ENCODE assay signal across 13 cellular contexts in the genomic region with DNA sequence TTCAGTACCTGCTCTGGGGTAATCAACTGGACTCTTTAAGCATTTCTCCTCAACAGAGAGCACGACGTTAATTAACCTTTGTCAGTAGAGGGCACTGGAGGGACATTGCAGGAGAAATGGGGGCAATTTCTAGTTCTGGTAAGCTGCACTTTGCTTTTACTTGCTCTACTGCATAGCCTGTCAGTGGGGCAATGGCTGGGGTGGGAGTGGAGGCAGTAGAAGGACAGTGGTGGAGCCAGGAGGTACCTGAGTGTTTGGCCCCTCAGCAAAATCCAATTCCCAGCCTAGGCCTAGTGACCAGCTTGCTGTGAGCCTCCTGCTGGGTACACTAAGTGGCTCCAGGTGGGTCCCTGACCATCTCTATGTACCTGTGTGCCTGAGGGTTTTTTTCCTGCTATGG. TPM values are rescaled to one million over a fixed set of nuclear protein-coding genes. Genes with fewer than 3 reads are reported as not detected.
DNase-seq lines count a peak whose midpoint lies in the region; ATAC-seq and TF ChIP-seq lines count a peak whose summit lies in the region.
"Had no signal": no experiment of that assay in that cellular context is flagged by ENCODE, and none has a peak within 500 bp of the region (broad histone marks: within the 10 kb centered on the region; RNA-seq: fewer than 3 reads in every experiment).

No MANE protein-coding gene starts in this region.

- H3K4me2 ChIP-seq in IMR-90 (ENCODE audit: low read depth, low read length) (no peak overlapping the region), SK-N-SH (no peak overlapping the region), mesendoderm (ENCODE audit: low read length) (no peak overlapping the region)
- H3K4me2 ChIP-seq: BLaER1 had no signal

- H2AK5ac ChIP-seq in IMR-90 (ENCODE audit: low read depth, low read length) (no peak overlapping the region), mesendoderm (ENCODE audit: low read length) (no peak overlapping the region)

- DNase-seq in activated CD4-positive, alpha-beta T cell treated with anti-CD3 and anti-CD28 coated beads for 36 hours = peak; percentile 17
- no peak for DNase-seq in activated CD4-positive, alpha-beta T cell treated with anti-CD3 and anti-CD28 coated beads for 1 hour
- DNase-seq in IMR-90 = no peak
- no peak for DNase-seq in SK-N-SH
- peak; percentile 72 for DNase-seq in mesendoderm
- DNase-seq: effector CD4-positive, alpha-beta T cell had no signal

- no peak overlapping the region for H2BK120ac ChIP-seq in IMR-90 (ENCODE audit: low read depth, low read length)
- no peak overlapping the region for H2BK120ac ChIP-seq in mesendoderm (ENCODE audit: low read depth, low read length)

- no TSS peak for BruUV-seq in IMR-90 (replicated peaks; lab: Mats Ljungman, UMichigan)

- no peak overlapping the region for H3K18ac ChIP-seq in IMR-90 (ENCODE audit: low read depth, low read length)
- H3K18ac ChIP-seq in mesendoderm (ENCODE audit: low read length) = no peak overlapping the region

- no peaks in the 10 kb centered on the region for H3K79me2 ChIP-seq in SK-N-SH (ENCODE audit: insufficient read depth)
- no peaks in the 10 kb centered on the region for H3K79me2 ChIP-seq in mesendoderm (ENCODE audit: control insufficient read depth, insufficient read depth, low read length)

- H3K9me3 Mint-ChIP-seq in activated CD4-positive, alpha-beta T cell treated with anti-CD3 and anti-CD28 coated beads for 36 hours (ENCODE audit: low read depth) = no peaks in the 10 kb centered on the region
- H3K9me3 Mint-ChIP-seq: activated T-helper 17 cell treated with anti-CD3 and anti-CD28 coated beads, Interleukin-2, amount 50 U/mL, for 72 hours had no signal

- intact Hi-C loops in activated CD4-positive, alpha-beta T cell treated with anti-CD3 and anti-CD28 coated beads for 36 hours (cut with DNase I, micrococcal nuclease) = loop anchor here (1.0 kb wide), 1 partner anchor 79 kb away; no protein-coding TSS in a partner anchor
- intact Hi-C loops in IMR-90 (cut with micrococcal nuclease) = no loop called here

- H3F3A ChIP-seq in SK-N-SH (replicated peaks; ENCODE audit: insufficient read depth) = no peaks in the 10 kb centered on the region

- CTCF ChIA-PET in activated CD4-positive, alpha-beta T cell treated with anti-CD3 and anti-CD28 coated beads for 36 hours (lab: Charles Lee) = interaction anchor here (0.7 to 2.3 kb wide), 5 partner anchors 11 to 79 kb away, joined by 3 to 16 read pairs (median 3); a partner anchor contains a TSS
- CTCF ChIA-PET in IMR-90 (lab: Yijun Ruan, JAX) (no interaction called here), SK-N-SH (lab: Yijun Ruan, JAX) (interaction anchor here (0.6 to 4.8 kb wide), 6 partner anchors 8 to 164 kb away, joined by 3 to 15 read pairs (median 3); a partner anchor contains a TSS)

- H3K27me3 ChIP-seq in IMR-90 (ENCODE audit: control insufficient read depth, insufficient read depth, low read length) = peaks cover 5% of the 10 kb centered on the region
- no peaks in the 10 kb centered on the region; the same call in 1 of the 2 replicates for H3K27me3 ChIP-seq in SK-N-SH (ENCODE audit: insufficient read depth)
- H3K27me3 ChIP-seq in mesendoderm (ENCODE audit: insufficient read depth, low read length, poor library complexity) = no peaks in the 10 kb centered on the region
- H3K27me3 ChIP-seq: BLaER1, neutrophil had no signal

- no peaks in the 10 kb centered on the region for H3K4me1 ChIP-seq in IMR-90 (ENCODE audit: control insufficient read depth, insufficient read depth, low read length)
- H3K4me1 ChIP-seq in SK-N-SH (ENCODE audit: control insufficient read depth in 1 of 2, insufficient read depth in 2 of 2, low read depth in 1 of 2, low read length in 1 of 2) = no peaks in the 10 kb centered on the region
- H3K4me1 ChIP-seq in mesendoderm (ENCODE audit: control insufficient read depth, low read depth, low read length) = no peaks in the 10 kb centered on the region
- H3K4me1 ChIP-seq: BLaER1 had no signal

- H2BK15ac ChIP-seq in IMR-90 (ENCODE audit: low read depth, low read length) = no peak overlapping the region
- H2BK15ac ChIP-seq in mesendoderm (replicated peaks; ENCODE audit: low read depth) = no peak overlapping the region

- no CpG with 5 or more reads among the region's 2 CpGs for WGBS in IMR-90 (ENCODE audit: extremely low coverage in 2 of 2, insufficient read length in 1 of 2), 2 experiments
- WGBS in SK-N-SH (ENCODE audit: low lambda C conversion rate) = 5% methylated on average over 2 of the region's 2 CpGs
- no CpG with 5 or more reads among the region's 2 CpGs for WGBS in mesendoderm (ENCODE audit: extremely low coverage, insufficient coverage, low lambda C conversion rate)

- H3K9me2 ChIP-seq in SK-N-SH = no peaks in the 10 kb centered on the region

- H3K4me3 Mint-ChIP-seq in activated CD4-positive, alpha-beta T cell treated with anti-CD3 and anti-CD28 coated beads for 36 hours = no peak overlapping the region
- H3K4me3 Mint-ChIP-seq: activated T-helper 17 cell treated with anti-CD3 and anti-CD28 coated beads, Interleukin-2, amount 50 U/mL, for 72 hours had no signal

- H3K79me1 ChIP-seq in IMR-90 (ENCODE audit: low read depth in 1 of 2, low read length in 2 of 2) (no peaks in the 10 kb centered on the region), mesendoderm (ENCODE audit: low read length) (no peaks in the 10 kb centered on the region)

- H3K27me3 Mint-ChIP-seq in activated CD4-positive, alpha-beta T cell treated with anti-CD3 and anti-CD28 coated beads for 36 hours = no peaks in the 10 kb centered on the region

- H3K4ac ChIP-seq in IMR-90 (ENCODE audit: low read depth, low read length) = no peak overlapping the region
- no peak overlapping the region for H3K4ac ChIP-seq in mesendoderm (ENCODE audit: low read depth, low read length)

- H3K23ac ChIP-seq in IMR-90 (ENCODE audit: low read depth, low read length) = no peak overlapping the region
- no peak overlapping the region for H3K23ac ChIP-seq in mesendoderm (ENCODE audit: low read length)

- H4K8ac ChIP-seq in IMR-90 (ENCODE audit: low read depth in 2 of 2, low read length in 2 of 2) = no peak overlapping the region
- no peak overlapping the region for H4K8ac ChIP-seq in mesendoderm (ENCODE audit: low read depth, low read length)

- H3K36me3 Mint-ChIP-seq in activated CD4-positive, alpha-beta T cell treated with anti-CD3 and anti-CD28 coated beads for 36 hours (ENCODE audit: low read depth) = no peaks in the 10 kb centered on the region

- no peaks in the 10 kb centered on the region for H3K4me1 Mint-ChIP-seq in activated CD4-positive, alpha-beta T cell treated with anti-CD3 and anti-CD28 coated beads for 36 hours
- H3K4me1 Mint-ChIP-seq: activated T-helper 17 cell treated with anti-CD3 and anti-CD28 coated beads, Interleukin-2, amount 50 U/mL, for 72 hours had no signal

- no peak overlapping the region for H3K27ac ChIP-seq in IMR-90 (ENCODE audit: insufficient read depth, low read length)
- H3K27ac ChIP-seq in SK-N-SH (ENCODE audit: low read depth in 2 of 2, low read length in 1 of 2) = no peak overlapping the region
- no peak overlapping the region for H3K27ac ChIP-seq in mesendoderm (ENCODE audit: low read depth, low read length)
- H3K27ac ChIP-seq: BLaER1, neutrophil had no signal

- no peak overlapping the region for H2AFZ ChIP-seq in IMR-90 (replicated peaks; ENCODE audit: low read length, poor library complexity)
- H2AFZ ChIP-seq in SK-N-SH (ENCODE audit: low read depth) = no peak overlapping the region

- peak; percentile 11; the same call in 1 of the 2 replicates for TF ChIP-seq RAD21 in IMR-90 (IDR thresholded peaks at IDR 0.05; ENCODE audit: low read length)
- peak; percentile 33; the same call in 1 of the 2 replicates for TF ChIP-seq RAD21 in SK-N-SH (IDR thresholded peaks at IDR 0.05; ENCODE audit: low read length)

- H3K9ac ChIP-seq in IMR-90 (ENCODE audit: low read depth, low read length) (no peak overlapping the region), SK-N-SH (no peak overlapping the region), mesendoderm (ENCODE audit: low read length) (no peak overlapping the region)
- H3K9ac ChIP-seq: BLaER1 had no signal

- in situ Hi-C loops in IMR-90 (cut with MboI; ENCODE audit: low sequenced_read_pairs) = no loop called here

- 0 out of 2 replicates have a peak, but pooled peaks have one; percentile 13 for TF ChIP-seq CTCF in IMR-90 (conservative IDR thresholded peaks at IDR 0.05; ENCODE audit: low read depth, low read length)
- TF ChIP-seq CTCF in SK-N-SH (IDR thresholded peaks at IDR 0.05) = no peak

- POLR2A ChIA-PET in activated CD4-positive, alpha-beta T cell treated with anti-CD3 and anti-CD28 coated beads for 36 hours (lab: Charles Lee) = no interaction called here
- POLR2A ChIA-PET in IMR-90 (lab: Charles Lee; ENCODE audit: unreplicated experiment) (no interaction called here), SK-N-SH (lab: Yijun Ruan, JAX) (no interaction called here)

- dilution Hi-C loops in IMR-90 (cut with HindIII; ENCODE audit: low sequenced_read_pairs, unreplicated experiment) = no loop called here

- H4K91ac ChIP-seq in IMR-90 (ENCODE audit: insufficient read depth, low read depth, low read length) = no peak overlapping the region

- H3K4me3 ChIP-seq in IMR-90 (ENCODE audit: insufficient read depth, low read depth, low read length) = no peak overlapping the region
- no peak overlapping the region for H3K4me3 ChIP-seq in SK-N-SH (ENCODE audit: low read depth in 2 of 2, low read length in 1 of 2)
- H3K4me3 ChIP-seq in mesendoderm (ENCODE audit: low read length) = no peak overlapping the region
- H3K4me3 ChIP-seq: BLaER1 had no signal

- H3K56ac ChIP-seq in IMR-90 (ENCODE audit: extremely low read depth, insufficient read depth, low read length) (no peak overlapping the region), mesendoderm (ENCODE audit: low read length) (no peak overlapping the region)

- TF ChIP-seq EP300 in SK-N-SH (IDR thresholded peaks at IDR 0.05; ENCODE audit: borderline replicate concordance in 1 of 2, low read depth in 1 of 2, low read length in 1 of 2) = no peak

- ATAC-seq in activated CD4-positive, alpha-beta T cell treated with anti-CD3 and anti-CD28 coated beads for 36 hours = peak; percentile 36
- no peak for ATAC-seq in IMR-90 (ENCODE audit: low read depth)
- ATAC-seq in GM21423 (IDR thresholded peaks at IDR 0.05; ENCODE audit: unreplicated experiment) = no peak
- ATAC-seq in GM21723 (IDR thresholded peaks at IDR 0.05; ENCODE audit: unreplicated experiment) = no peak
- no peak for ATAC-seq in HG03565 (IDR thresholded peaks at IDR 0.05; ENCODE audit: unreplicated experiment)
- ATAC-seq: activated T-helper 17 cell treated with anti-CD3 and anti-CD28 coated beads, Interleukin-2, amount 50 U/mL, for 72 hours had no signal

- H3K9me3 ChIP-seq in IMR-90 (ENCODE audit: control insufficient read depth, insufficient read depth, low read length) (no peaks in the 10 kb centered on the region), SK-N-SH (no peaks in the 10 kb centered on the region)
- H3K9me3 ChIP-seq: BLaER1, neutrophil had no signal

- H2BK20ac ChIP-seq in IMR-90 (ENCODE audit: low read depth, low read length) = no peak overlapping the region

- H4K5ac ChIP-seq in IMR-90 (ENCODE audit: low read depth, low read length) = no peak overlapping the region
- no peak overlapping the region for H4K5ac ChIP-seq in mesendoderm (ENCODE audit: low read length)

- no peak overlapping the region for H2AK9ac ChIP-seq in IMR-90 (replicated peaks; ENCODE audit: low read depth, low read length, poor library complexity)

- no peaks in the 10 kb centered on the region for H4K20me1 ChIP-seq in IMR-90 (ENCODE audit: insufficient read depth, low read length)
- no peaks in the 10 kb centered on the region for H4K20me1 ChIP-seq in SK-N-SH (ENCODE audit: insufficient read depth)
- H4K20me1 ChIP-seq: BLaER1 had no signal

- no peaks in the 10 kb centered on the region for H3K9me1 ChIP-seq in IMR-90 (ENCODE audit: insufficient read depth, low read length)

- no peaks in the 10 kb centered on the region for H3K36me3 ChIP-seq in IMR-90 (ENCODE audit: control insufficient read depth, insufficient read depth, low read length)
- H3K36me3 ChIP-seq in SK-N-SH (replicated peaks in 1 of 2; ENCODE audit: control insufficient read depth in 1 of 2, insufficient read depth in 2 of 2, low read length in 1 of 2) = no peaks in the 10 kb centered on the region
- no peaks in the 10 kb centered on the region for H3K36me3 ChIP-seq in mesendoderm (ENCODE audit: control insufficient read depth, insufficient read depth, low read length)
- H3K36me3 ChIP-seq: BLaER1, neutrophil had no signal

- no peak overlapping the region for H3K14ac ChIP-seq in IMR-90 (replicated peaks; ENCODE audit: low read depth, low read length)

- no peak overlapping the region for H2BK5ac ChIP-seq in IMR-90 (ENCODE audit: low read depth, low read length, poor library complexity, severe bottlenecking)
- H2BK5ac ChIP-seq in mesendoderm (ENCODE audit: low read length) = no peak overlapping the region

- no peak overlapping the region for H3K27ac Mint-ChIP-seq in activated CD4-positive, alpha-beta T cell treated with anti-CD3 and anti-CD28 coated beads for 36 hours
- H3K27ac Mint-ChIP-seq: activated T-helper 17 cell treated with anti-CD3 and anti-CD28 coated beads, Interleukin-2, amount 50 U/mL, for 72 hours had no signal

- TF ChIP-seq POLR2A in IMR-90 (IDR thresholded peaks at IDR 0.05; ENCODE audit: low read depth, low read length) = no peak

RNA-seq across cellular contexts. Expression of a gene that starts 18.3 kb away (rescaled TPM):
- 1 to 10 TPM; 2.4 to 3.0 TPM for total RNA-seq in activated CD4-positive, alpha-beta T cell treated with anti-CD3 and anti-CD28 coated beads for 36 hours
- total RNA-seq in IMR-90 (2012; rRNA removed) = 0.18 and 0.28 TPM in 2 replicates
- polyA plus RNA-seq in IMR-90 (2012; rRNA removed) = 0.05 and 0.16 TPM in 2 replicates
- polyA plus RNA-seq in IMR-90 (2012; cell fraction: cytosol; rRNA removed) = 0.01 and 0.03 TPM in 2 replicates
- polyA plus RNA-seq in IMR-90 (2012; cell fraction: nucleus; rRNA removed; ENCODE audit: low replicate concordance) = 0.05 and 0.16 TPM in 2 replicates
- 0.03 and 0.06 TPM in 2 replicates for polyA plus RNA-seq in SK-N-SH (2012; rRNA removed)
- polyA plus RNA-seq in SK-N-SH (2012; cell fraction: cytosol; rRNA removed) = 0.04 TPM in 2 replicates
- polyA plus RNA-seq in SK-N-SH (2012; cell fraction: nucleus; rRNA removed) = 0.12 and 0.39 TPM in 2 replicates
- polyA plus RNA-seq in mesendoderm (2013, experiment 1 of 2) = 2.4 TPM
- 3.3 TPM for polyA plus RNA-seq in mesendoderm (2013, experiment 2 of 2)
- total RNA-seq: LHCN-M2 had no signal

Comparison
In these comparisons a context has a peak if more than half of its experiments do, and no peak if none do; other contexts are left out.
1. DNase-seq: peak in activated CD4-positive, alpha-beta T cell treated with anti-CD3 and anti-CD28 coated beads for 36 hours (single experiment) and mesendoderm (single experiment); none in activated CD4-positive, alpha-beta T cell treated with anti-CD3 and anti-CD28 coated beads for 1 hour (single experiment), IMR-90 (single experiment) and SK-N-SH (single experiment).